Comparison of ENCODE assay signal across 30 cellular contexts in the genomic region with DNA sequence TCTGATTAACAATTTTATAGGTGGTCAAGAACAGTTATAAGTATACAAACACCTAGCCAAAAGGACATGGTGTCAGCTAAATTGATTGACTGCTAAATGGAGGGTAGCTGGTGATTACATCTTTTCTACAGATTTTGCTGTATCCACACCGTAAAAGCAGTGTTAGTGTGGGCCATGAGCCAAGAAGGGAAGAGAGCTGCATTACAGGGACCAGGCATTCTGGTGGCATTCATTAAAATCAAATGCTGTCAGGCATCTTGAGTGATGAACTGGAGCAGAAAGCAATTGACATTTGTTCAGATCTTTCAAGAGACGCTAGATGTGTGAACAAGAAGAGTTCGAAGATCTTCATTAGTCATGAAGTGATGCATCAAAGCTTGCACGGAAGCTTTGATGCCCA.
"Had no signal": no experiment of that assay in that cellular context is flagged by ENCODE, and none has a peak within 500 bp of the region (broad histone marks: within the 10 kb centered on the region; RNA-seq: fewer than 3 reads in every experiment).

No MANE protein-coding gene starts in this region.

- H3K36me3 ChIP-seq: breast epithelium, cardiac muscle cell had no signal

- H3K27ac ChIP-seq: body of pancreas, breast epithelium, cardiac muscle cell, coronary artery, dorsolateral prefrontal cortex had no signal

- H3K4me1 ChIP-seq: body of pancreas, breast epithelium had no signal

- H3K4me1 Mint-ChIP-seq: activated CD4-positive, alpha-beta memory T cell treated with anti-CD3 and anti-CD28 coated beads, Interleukin-2, amount 10 ng/mL, durations not matched to agents 7 days and 5 days; activated CD4-positive, alpha-beta T cell treated with anti-CD3 and anti-CD28 coated beads for 36 hours; activated CD4-positive, alpha-beta T cell treated with anti-CD3 and anti-CD28 coated beads, Interleukin-2, amount 10 ng/mL, durations not matched to agents 24 days and 14 days; central memory CD8-positive, alpha-beta T cell; endodermal cell had no signal

- H3K4me3 Mint-ChIP-seq: activated CD4-positive, alpha-beta memory T cell treated with anti-CD3 and anti-CD28 coated beads, Interleukin-2, amount 10 ng/mL, durations not matched to agents 7 days and 5 days; activated CD4-positive, alpha-beta T cell treated with anti-CD3 and anti-CD28 coated beads for 36 hours; activated CD4-positive, alpha-beta T cell treated with anti-CD3 and anti-CD28 coated beads, Interleukin-2, amount 10 ng/mL, durations not matched to agents 24 days and 14 days; activated naive CD8-positive, alpha-beta T cell; activated T-cell treated with anti-CD3 and anti-CD28 coated beads, Interleukin-2, amount 50 U/mL, for 24 hours; activated T-cell treated with anti-CD3 and anti-CD28 coated beads, Interleukin-2, amount 50 U/mL, for 72 hours; central memory CD8-positive, alpha-beta T cell; dendritic cell treated with granulocyte-macrophage colony-stimulating factor and Interleukin-4, amounts not matched to agents 40 ng/mL and 50 ng/mL, for 4 days; endodermal cell had no signal

- H3K4me3 ChIP-seq: body of pancreas, breast epithelium, cardiac muscle cell, coronary artery, dorsolateral prefrontal cortex had no signal

- H3K27me3 Mint-ChIP-seq: activated CD4-positive, alpha-beta memory T cell treated with anti-CD3 and anti-CD28 coated beads, Interleukin-2, amount 10 ng/mL, durations not matched to agents 7 days and 5 days; activated CD4-positive, alpha-beta T cell treated with anti-CD3 and anti-CD28 coated beads for 36 hours; activated CD4-positive, alpha-beta T cell treated with anti-CD3 and anti-CD28 coated beads, Interleukin-2, amount 10 ng/mL, durations not matched to agents 24 days and 14 days; activated naive CD8-positive, alpha-beta T cell; activated T-cell treated with anti-CD3 and anti-CD28 coated beads, Interleukin-2, amount 50 U/mL, for 24 hours; central memory CD8-positive, alpha-beta T cell; dendritic cell treated with granulocyte-macrophage colony-stimulating factor and Interleukin-4, amounts not matched to agents 40 ng/mL and 50 ng/mL, for 4 days had no signal

- H3K9me3 ChIP-seq: body of pancreas, breast epithelium had no signal

- DNase-seq: activated CD4-positive, alpha-beta memory T cell treated with anti-CD3 and anti-CD28 coated beads, Interleukin-2, amount 10 ng/mL, durations not matched to agents 7 days and 5 days; activated CD4-positive, alpha-beta T cell treated with anti-CD3 and anti-CD28 coated beads for 36 hours; activated CD4-positive, alpha-beta T cell treated with anti-CD3 and anti-CD28 coated beads, Interleukin-2, amount 10 ng/mL, durations not matched to agents 24 days and 14 days; activated CD4-positive, alpha-beta T cell treated with anti-CD3 and anti-CD28 coated beads, Interleukin-2, amount 50 U/mL, for 4 hours; activated CD4-positive, CD25-positive, alpha-beta regulatory T cell; activated CD4-positive, CD25-positive, alpha-beta regulatory T cell treated with anti-CD3 and anti-CD28 coated beads, Interleukin-2, amount 50 U/mL, for 72 hours; activated CD8-positive, alpha-beta memory T cell treated with anti-CD3 and anti-CD28 coated beads, Interleukin-2, amount 50 U/mL, for 48 hours; activated effector memory CD4-positive, alpha-beta T cell treated with Interleukin-2 at 50 U/mL for 16 hours; activated gamma-delta T cell treated with Interleukin-2 at 50 U/mL for 16 hours; activated naive CD4-positive, alpha-beta T cell treated with anti-CD3 and anti-CD28 coated beads, Interleukin-2, amount 50 U/mL, for 16 hours; activated naive CD4-positive, alpha-beta T cell treated with Interleukin-2 at 50 U/mL for 16 hours; activated T-cell treated with anti-CD3 and anti-CD28 coated beads for 4 hours; activated T-cell treated with anti-CD3 and anti-CD28 coated beads, Interleukin-2, amount 50 U/mL, for 24 hours; activated T-cell treated with anti-CD3 and anti-CD28 coated beads, Interleukin-2, amount 50 U/mL, for 72 hours; amniotic stem cell; anterior cingulate cortex; body of pancreas; dorsolateral prefrontal cortex; effector memory CD4-positive, alpha-beta T cell; endodermal cell; foreskin fibroblast; head of caudate nucleus; hippocampal formation; T-helper 2 cell had no signal

- H3K36me3 Mint-ChIP-seq: activated naive CD8-positive, alpha-beta T cell had no signal

- H3K9me3 Mint-ChIP-seq: endodermal cell had no signal

- H3K27me3 ChIP-seq: body of pancreas, breast epithelium, cardiac muscle cell, dorsolateral prefrontal cortex had no signal

- H3K27ac Mint-ChIP-seq: activated CD4-positive, alpha-beta memory T cell treated with anti-CD3 and anti-CD28 coated beads, Interleukin-2, amount 10 ng/mL, durations not matched to agents 7 days and 5 days; activated CD4-positive, alpha-beta T cell treated with anti-CD3 and anti-CD28 coated beads for 36 hours; activated CD4-positive, alpha-beta T cell treated with anti-CD3 and anti-CD28 coated beads, Interleukin-2, amount 10 ng/mL, durations not matched to agents 24 days and 14 days; activated naive CD8-positive, alpha-beta T cell; activated T-cell treated with anti-CD3 and anti-CD28 coated beads, Interleukin-2, amount 50 U/mL, for 24 hours; activated T-cell treated with anti-CD3 and anti-CD28 coated beads, Interleukin-2, amount 50 U/mL, for 72 hours; dendritic cell treated with granulocyte-macrophage colony-stimulating factor and Interleukin-4, amounts not matched to agents 40 ng/mL and 50 ng/mL, for 4 days; endodermal cell had no signal
